Comparison of ENCODE assay signal across 2 cellular contexts in the genomic region with DNA sequence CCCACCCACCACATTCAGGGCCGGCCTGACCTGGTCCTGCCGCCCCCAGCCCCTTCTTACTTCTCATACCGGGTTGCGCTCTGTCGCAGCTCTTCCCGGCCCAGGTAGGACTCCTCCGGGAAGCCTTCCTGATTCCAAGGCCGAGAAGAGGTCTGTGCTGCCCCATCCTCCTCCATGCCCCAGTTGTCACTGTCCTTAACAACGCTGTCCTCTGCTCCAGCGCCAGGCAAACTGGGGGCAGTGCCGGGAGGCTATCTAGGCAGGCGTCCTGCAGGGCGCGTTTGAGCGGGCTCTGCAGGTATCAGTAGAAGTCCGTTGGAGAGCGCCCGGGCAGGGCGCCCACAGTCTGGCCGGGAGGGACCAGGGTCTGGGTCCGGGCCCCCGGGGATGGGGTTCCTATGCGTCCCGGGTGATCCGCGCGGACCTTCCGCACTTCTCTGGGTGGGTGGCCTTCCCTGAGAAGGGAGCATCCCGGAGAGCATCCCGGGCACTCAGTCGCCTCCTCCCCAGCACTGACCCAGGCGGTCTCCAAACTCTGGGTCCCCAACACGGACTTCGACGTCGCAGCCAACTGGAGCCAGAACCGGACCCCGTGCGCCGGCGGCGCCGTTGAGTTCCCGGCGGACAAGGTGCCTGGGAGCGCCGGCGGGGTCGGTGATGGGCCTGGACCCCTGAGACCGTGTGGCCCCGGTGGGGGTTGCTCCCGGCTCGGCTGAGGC.
TF ChIP-seq lines count a peak whose summit lies in the region.

No MANE protein-coding gene starts in this region.

TF ChIP-seq in K562, 482 proteins besides CTCF, POLR2A, EP300 and RAD21:
- TF ChIP-seq, protein P1, sequence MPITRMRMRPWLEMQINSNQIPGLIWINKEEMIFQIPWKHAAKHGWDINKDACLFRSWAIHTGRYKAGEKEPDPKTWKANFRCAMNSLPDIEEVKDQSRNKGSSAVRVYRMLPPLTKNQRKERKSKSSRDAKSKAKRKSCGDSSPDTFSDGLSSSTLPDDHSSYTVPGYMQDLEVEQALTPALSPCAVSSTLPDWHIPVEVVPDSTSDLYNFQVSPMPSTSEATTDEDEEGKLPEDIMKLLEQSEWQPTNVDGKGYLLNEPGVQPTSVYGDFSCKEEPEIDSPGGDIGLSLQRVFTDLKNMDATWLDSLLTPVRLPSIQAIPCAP (CRISPR knock-in tag; IDR thresholded peaks at IDR 0.05; ENCODE audit: borderline replicate concordance) = no peak
- TF ChIP-seq ZFP36 (IDR thresholded peaks at IDR 0.05; ENCODE audit: low read depth, low read length, partially characterized antibody) = peak; percentile 30
TF ChIP-seq in K562: peak in this region for 1.

TF ChIP-seq in HepG2, 621 proteins besides CTCF, POLR2A, EP300 and RAD21:
- TF ChIP-seq ZNF263 (CRISPR knock-in tag; IDR thresholded peaks at IDR 0.05) (peak; percentile 3; the same call in 1 of the 2 replicates), KMT2A (CRISPR knock-in tag; IDR thresholded peaks at IDR 0.05) (0 out of 2 replicates have a peak, but pooled peaks have one; percentile 4), TAF15 (IDR thresholded peaks at IDR 0.05; ENCODE audit: low read depth, low read length, poor library complexity, severe bottlenecking) (no peak), ZNF292 (CRISPR knock-in tag; IDR thresholded peaks at IDR 0.05; ENCODE audit: borderline replicate concordance, low read depth) (0 out of 2 replicates have a peak, but pooled peaks have one; percentile 5), MYC (CRISPR knock-in tag; IDR thresholded peaks at IDR 0.05; ENCODE audit: borderline replicate concordance) (no peak), ZNF510 (CRISPR knock-in tag; IDR thresholded peaks at IDR 0.05; ENCODE audit: low read depth) (peak; percentile 14; the same call in 1 of the 2 replicates), ZNF121 (CRISPR knock-in tag; IDR thresholded peaks at IDR 0.05) (0 out of 2 replicates have a peak, but pooled peaks have one; percentile 33), ZIK1 (CRISPR knock-in tag; IDR thresholded peaks at IDR 0.05; ENCODE audit: borderline replicate concordance, low read depth) (peak; percentile 8; the same call in 1 of the 2 replicates), ZNF558 (CRISPR knock-in tag; IDR thresholded peaks at IDR 0.05; ENCODE audit: borderline replicate concordance) (0 out of 2 replicates have a peak, but pooled peaks have one; percentile 11), ZFX (CRISPR knock-in tag; IDR thresholded peaks at IDR 0.05; ENCODE audit: low read depth) (no peak), ZNF225 (CRISPR knock-in tag; IDR thresholded peaks at IDR 0.05) (0 out of 2 replicates have a peak, but pooled peaks have one; percentile 3), ZNF282 (IDR thresholded peaks at IDR 0.05; ENCODE audit: partially characterized antibody) (no peak), HES4 (CRISPR knock-in tag; IDR thresholded peaks at IDR 0.05; ENCODE audit: borderline replicate concordance) (no peak), EEA1 (CRISPR knock-in tag; IDR thresholded peaks at IDR 0.05; ENCODE audit: borderline replicate concordance) (no peak; the same call in 1 of the 2 replicates), RBM22 (optimal IDR thresholded peaks at IDR 0.05; ENCODE audit: low read length) (peak; percentile 14), ZNF780A (CRISPR knock-in tag; IDR thresholded peaks at IDR 0.05) (no peak), ZNF660 (CRISPR knock-in tag; IDR thresholded peaks at IDR 0.05; ENCODE audit: borderline replicate concordance, low read depth) (no peak), NFKB2 (CRISPR knock-in tag; IDR thresholded peaks at IDR 0.05; ENCODE audit: borderline replicate concordance) (no peak), ZSCAN29 (CRISPR knock-in tag; conservative IDR thresholded peaks at IDR 0.05) (no peak), ZFP36 (IDR thresholded peaks at IDR 0.05; ENCODE audit: borderline replicate concordance, low read depth, low read length, partially characterized antibody) (peak; percentile 30), ZNF30 (CRISPR knock-in tag; IDR thresholded peaks at IDR 0.05) (0 out of 2 replicates have a peak, but pooled peaks have one; percentile 30), ZFAT (CRISPR knock-in tag; conservative IDR thresholded peaks at IDR 0.05) (0 out of 2 replicates have a peak, but pooled peaks have one; percentile 4), BRCA1 (CRISPR knock-in tag; IDR thresholded peaks at IDR 0.05) (no peak), HDAC1 (CRISPR knock-in tag; IDR thresholded peaks at IDR 0.05) (0 out of 2 replicates have a peak, but pooled peaks have one; percentile 10), AGO2 (optimal IDR thresholded peaks at IDR 0.05; ENCODE audit: low read depth, low read length) (peak; percentile 60), ZFP82 (CRISPR knock-in tag; IDR thresholded peaks at IDR 0.05; ENCODE audit: borderline replicate concordance) (0 out of 2 replicates have a peak, but pooled peaks have one; percentile 14)
- TF ChIP-seq, protein P2, sequence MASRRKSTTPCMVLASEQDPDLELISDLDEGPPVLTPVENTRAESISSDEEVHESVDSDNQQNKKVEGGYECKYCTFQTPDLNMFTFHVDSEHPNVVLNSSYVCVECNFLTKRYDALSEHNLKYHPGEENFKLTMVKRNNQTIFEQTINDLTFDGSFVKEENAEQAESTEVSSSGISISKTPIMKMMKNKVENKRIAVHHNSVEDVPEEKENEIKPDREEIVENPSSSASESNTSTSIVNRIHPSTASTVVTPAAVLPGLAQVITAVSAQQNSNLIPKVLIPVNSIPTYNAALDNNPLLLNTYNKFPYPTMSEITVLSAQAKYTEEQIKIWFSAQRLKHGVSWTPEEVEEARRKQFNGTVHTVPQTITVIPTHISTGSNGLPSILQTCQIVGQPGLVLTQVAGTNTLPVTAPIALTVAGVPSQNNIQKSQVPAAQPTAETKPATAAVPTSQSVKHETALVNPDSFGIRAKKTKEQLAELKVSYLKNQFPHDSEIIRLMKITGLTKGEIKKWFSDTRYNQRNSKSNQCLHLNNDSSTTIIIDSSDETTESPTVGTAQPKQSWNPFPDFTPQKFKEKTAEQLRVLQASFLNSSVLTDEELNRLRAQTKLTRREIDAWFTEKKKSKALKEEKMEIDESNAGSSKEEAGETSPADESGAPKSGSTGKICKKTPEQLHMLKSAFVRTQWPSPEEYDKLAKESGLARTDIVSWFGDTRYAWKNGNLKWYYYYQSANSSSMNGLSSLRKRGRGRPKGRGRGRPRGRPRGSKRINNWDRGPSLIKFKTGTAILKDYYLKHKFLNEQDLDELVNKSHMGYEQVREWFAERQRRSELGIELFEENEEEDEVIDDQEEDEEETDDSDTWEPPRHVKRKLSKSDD (CRISPR knock-in tag; IDR thresholded peaks at IDR 0.05; ENCODE audit: low read depth) = no peak
- TF ChIP-seq, protein P3, sequence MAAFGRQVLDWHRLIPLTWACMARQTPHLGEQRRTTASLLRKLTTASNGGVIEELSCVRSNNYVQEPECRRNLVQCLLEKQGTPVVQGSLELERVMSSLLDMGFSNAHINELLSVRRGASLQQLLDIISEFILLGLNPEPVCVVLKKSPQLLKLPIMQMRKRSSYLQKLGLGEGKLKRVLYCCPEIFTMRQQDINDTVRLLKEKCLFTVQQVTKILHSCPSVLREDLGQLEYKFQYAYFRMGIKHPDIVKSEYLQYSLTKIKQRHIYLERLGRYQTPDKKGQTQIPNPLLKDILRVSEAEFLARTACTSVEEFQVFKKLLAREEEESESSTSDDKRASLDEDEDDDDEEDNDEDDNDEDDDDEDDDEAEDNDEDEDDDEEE (CRISPR knock-in tag; IDR thresholded peaks at IDR 0.05) = peak; percentile 6; the same call in 1 of the 2 replicates
- TF ChIP-seq, protein P4, sequence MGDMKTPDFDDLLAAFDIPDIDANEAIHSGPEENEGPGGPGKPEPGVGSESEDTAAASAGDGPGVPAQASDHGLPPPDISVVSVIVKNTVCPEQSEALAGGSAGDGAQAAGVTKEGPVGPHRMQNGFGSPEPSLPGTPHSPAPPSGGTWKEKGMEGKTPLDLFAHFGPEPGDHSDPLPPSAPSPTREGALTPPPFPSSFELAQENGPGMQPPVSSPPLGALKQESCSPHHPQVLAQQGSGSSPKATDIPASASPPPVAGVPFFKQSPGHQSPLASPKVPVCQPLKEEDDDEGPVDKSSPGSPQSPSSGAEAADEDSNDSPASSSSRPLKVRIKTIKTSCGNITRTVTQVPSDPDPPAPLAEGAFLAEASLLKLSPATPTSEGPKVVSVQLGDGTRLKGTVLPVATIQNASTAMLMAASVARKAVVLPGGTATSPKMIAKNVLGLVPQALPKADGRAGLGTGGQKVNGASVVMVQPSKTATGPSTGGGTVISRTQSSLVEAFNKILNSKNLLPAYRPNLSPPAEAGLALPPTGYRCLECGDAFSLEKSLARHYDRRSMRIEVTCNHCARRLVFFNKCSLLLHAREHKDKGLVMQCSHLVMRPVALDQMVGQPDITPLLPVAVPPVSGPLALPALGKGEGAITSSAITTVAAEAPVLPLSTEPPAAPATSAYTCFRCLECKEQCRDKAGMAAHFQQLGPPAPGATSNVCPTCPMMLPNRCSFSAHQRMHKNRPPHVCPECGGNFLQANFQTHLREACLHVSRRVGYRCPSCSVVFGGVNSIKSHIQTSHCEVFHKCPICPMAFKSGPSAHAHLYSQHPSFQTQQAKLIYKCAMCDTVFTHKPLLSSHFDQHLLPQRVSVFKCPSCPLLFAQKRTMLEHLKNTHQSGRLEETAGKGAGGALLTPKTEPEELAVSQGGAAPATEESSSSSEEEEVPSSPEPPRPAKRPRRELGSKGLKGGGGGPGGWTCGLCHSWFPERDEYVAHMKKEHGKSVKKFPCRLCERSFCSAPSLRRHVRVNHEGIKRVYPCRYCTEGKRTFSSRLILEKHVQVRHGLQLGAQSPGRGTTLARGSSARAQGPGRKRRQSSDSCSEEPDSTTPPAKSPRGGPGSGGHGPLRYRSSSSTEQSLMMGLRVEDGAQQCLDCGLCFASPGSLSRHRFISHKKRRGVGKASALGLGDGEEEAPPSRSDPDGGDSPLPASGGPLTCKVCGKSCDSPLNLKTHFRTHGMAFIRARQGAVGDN (CRISPR knock-in tag; IDR thresholded peaks at IDR 0.05) = peak; percentile 42; the same call in 1 of the 2 replicates
- TF ChIP-seq, protein P5, sequence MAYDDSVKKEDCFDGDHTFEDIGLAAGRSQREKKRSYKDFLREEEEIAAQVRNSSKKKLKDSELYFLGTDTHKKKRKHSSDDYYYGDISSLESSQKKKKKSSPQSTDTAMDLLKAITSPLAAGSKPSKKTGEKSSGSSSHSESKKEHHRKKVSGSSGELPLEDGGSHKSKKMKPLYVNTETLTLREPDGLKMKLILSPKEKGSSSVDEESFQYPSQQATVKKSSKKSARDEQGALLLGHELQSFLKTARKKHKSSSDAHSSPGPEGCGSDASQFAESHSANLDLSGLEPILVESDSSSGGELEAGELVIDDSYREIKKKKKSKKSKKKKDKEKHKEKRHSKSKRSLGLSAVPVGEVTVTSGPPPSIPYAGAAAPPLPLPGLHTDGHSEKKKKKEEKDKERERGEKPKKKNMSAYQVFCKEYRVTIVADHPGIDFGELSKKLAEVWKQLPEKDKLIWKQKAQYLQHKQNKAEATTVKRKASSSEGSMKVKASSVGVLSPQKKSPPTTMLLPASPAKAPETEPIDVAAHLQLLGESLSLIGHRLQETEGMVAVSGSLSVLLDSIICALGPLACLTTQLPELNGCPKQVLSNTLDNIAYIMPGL (CRISPR knock-in tag; IDR thresholded peaks at IDR 0.05; ENCODE audit: borderline replicate concordance in 1 of 2, low read depth in 1 of 2) = 0 out of 4 replicates have a peak, but pooled peaks of 1 of the 2 experiments have one; percentile 1
- TF ChIP-seq, protein P6, sequence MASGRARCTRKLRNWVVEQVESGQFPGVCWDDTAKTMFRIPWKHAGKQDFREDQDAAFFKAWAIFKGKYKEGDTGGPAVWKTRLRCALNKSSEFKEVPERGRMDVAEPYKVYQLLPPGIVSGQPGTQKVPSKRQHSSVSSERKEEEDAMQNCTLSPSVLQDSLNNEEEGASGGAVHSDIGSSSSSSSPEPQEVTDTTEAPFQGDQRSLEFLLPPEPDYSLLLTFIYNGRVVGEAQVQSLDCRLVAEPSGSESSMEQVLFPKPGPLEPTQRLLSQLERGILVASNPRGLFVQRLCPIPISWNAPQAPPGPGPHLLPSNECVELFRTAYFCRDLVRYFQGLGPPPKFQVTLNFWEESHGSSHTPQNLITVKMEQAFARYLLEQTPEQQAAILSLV (CRISPR knock-in tag; IDR thresholded peaks at IDR 0.05; ENCODE audit: borderline replicate concordance) = peak; percentile 4; the same call in 1 of the 2 replicates
- TF ChIP-seq, protein P7, sequence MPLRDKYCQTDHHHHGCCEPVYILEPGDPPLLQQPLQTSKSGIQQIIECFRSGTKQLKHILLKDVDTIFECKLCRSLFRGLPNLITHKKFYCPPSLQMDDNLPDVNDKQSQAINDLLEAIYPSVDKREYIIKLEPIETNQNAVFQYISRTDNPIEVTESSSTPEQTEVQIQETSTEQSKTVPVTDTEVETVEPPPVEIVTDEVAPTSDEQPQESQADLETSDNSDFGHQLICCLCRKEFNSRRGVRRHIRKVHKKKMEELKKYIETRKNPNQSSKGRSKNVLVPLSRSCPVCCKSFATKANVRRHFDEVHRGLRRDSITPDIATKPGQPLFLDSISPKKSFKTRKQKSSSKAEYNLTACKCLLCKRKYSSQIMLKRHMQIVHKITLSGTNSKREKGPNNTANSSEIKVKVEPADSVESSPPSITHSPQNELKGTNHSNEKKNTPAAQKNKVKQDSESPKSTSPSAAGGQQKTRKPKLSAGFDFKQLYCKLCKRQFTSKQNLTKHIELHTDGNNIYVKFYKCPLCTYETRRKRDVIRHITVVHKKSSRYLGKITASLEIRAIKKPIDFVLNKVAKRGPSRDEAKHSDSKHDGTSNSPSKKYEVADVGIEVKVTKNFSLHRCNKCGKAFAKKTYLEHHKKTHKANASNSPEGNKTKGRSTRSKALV (CRISPR knock-in tag; IDR thresholded peaks at IDR 0.05) = peak; percentile 20; the same call in 1 of the 2 replicates
- TF ChIP-seq, protein P8, sequence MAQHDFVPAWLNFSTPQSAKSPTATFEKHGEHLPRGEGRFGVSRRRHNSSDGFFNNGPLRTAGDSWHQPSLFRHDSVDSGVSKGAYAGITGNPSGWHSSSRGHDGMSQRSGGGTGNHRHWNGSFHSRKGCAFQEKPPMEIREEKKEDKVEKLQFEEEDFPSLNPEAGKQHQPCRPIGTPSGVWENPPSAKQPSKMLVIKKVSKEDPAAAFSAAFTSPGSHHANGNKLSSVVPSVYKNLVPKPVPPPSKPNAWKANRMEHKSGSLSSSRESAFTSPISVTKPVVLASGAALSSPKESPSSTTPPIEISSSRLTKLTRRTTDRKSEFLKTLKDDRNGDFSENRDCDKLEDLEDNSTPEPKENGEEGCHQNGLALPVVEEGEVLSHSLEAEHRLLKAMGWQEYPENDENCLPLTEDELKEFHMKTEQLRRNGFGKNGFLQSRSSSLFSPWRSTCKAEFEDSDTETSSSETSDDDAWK (CRISPR knock-in tag; IDR thresholded peaks at IDR 0.05) = no peak
